Comparison of ENCODE assay signal across 1 cellular context in the genomic region with DNA sequence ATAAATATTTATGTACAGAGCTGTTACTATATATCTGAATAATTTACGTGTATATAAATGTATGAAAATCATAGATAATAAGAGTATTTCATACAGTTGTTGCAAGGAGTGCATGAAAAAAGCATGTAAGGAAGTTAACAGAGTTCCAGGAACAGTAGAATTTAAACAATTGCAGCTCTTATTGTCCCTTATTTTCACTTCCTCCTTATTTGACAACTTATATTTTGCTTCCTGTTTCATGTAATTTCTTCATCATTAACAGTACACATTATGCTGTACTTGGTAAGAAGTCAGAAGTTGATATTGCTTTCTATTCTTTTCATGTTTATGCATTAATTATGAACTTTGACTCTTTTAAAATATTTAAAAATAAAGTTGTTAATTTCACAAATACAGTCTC.
TF ChIP-seq lines count a peak whose summit lies in the region.

No MANE protein-coding gene starts in this region.

TF ChIP-seq in GM12878, 131 proteins besides CTCF, POLR2A, EP300 and RAD21:
- TF ChIP-seq SREBF2 (IDR thresholded peaks at IDR 0.05; ENCODE audit: low read length) (no peak), SPI1 (IDR thresholded peaks at IDR 0.05; ENCODE audit: borderline replicate concordance, insufficient read depth, low read depth, low read length) (peak; percentile 54; the same call in 1 of the 2 replicates)
TF ChIP-seq in GM12878: peak in this region for 1.
